ENCODE assay signal across 29 cellular contexts in the genomic region with DNA sequence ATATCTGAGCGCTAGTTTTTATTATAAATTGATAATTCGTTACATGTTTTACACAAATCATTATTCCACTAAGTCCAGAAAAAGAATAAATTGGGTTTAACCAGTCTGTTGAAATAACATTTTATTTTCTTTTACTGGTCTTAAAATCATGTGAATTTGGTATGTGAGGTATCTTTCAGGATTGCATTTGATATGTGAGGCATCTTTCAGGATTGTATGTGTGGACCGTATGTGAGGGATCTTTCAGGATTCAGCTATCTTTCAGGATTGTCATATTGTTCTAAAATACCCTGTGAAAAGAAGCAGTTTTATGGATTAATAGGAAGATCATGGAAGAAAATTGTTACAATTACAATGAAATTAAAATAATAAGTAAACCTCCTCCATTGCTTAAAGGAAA.
"Had no signal": no experiment of that assay in that cellular context is flagged by ENCODE, and none has a peak within 500 bp of the region (broad histone marks: within the 10 kb centered on the region; RNA-seq: fewer than 3 reads in every experiment).

No MANE protein-coding gene starts in this region.

- H3K27me3 Mint-ChIP-seq: activated naive CD8-positive, alpha-beta T cell treated with anti-CD3 and anti-CD28 coated beads, Interleukin-2, amount 10 ng/mL, durations not matched to agents 7 days and 5 days; central memory CD8-positive, alpha-beta T cell; naive B cell had no signal

- H3K4me1 ChIP-seq: breast epithelium, colonic mucosa, parathyroid adenoma, upper lobe of right lung had no signal

- H3K27ac Mint-ChIP-seq: activated naive CD8-positive, alpha-beta T cell treated with anti-CD3 and anti-CD28 coated beads, Interleukin-2, amount 10 ng/mL, durations not matched to agents 7 days and 5 days had no signal

- H3K27ac ChIP-seq: breast epithelium, colonic mucosa, epithelial cell of prostate, parathyroid adenoma, sigmoid colon, suprapubic skin, tibial artery, upper lobe of right lung, VCaP had no signal

- H3K9me3 Mint-ChIP-seq: central memory CD8-positive, alpha-beta T cell; mesothelial cell of epicardium; naive B cell; neural crest cell had no signal

- H3K27me3 ChIP-seq: breast epithelium, colonic mucosa, sigmoid colon, suprapubic skin, tibial artery, upper lobe of right lung had no signal

- H3K9ac ChIP-seq: parathyroid adenoma had no signal

- H3K4me3 ChIP-seq: breast epithelium, colonic mucosa, psoas muscle, sigmoid colon, smooth muscle cell, suprapubic skin, tibial artery, upper lobe of right lung had no signal

- H3K4me3 Mint-ChIP-seq: activated naive CD8-positive, alpha-beta T cell treated with anti-CD3 and anti-CD28 coated beads, Interleukin-2, amount 10 ng/mL, durations not matched to agents 7 days and 5 days; central memory CD8-positive, alpha-beta T cell; mesothelial cell of epicardium; neural crest cell had no signal

- H2AFZ ChIP-seq: parathyroid adenoma had no signal

- H3K36me3 ChIP-seq: breast epithelium, colonic mucosa, sigmoid colon, tibial artery, upper lobe of right lung had no signal

- H3K9me3 ChIP-seq: breast epithelium, colonic mucosa, psoas muscle, sigmoid colon, suprapubic skin, tibial artery, upper lobe of right lung had no signal

- H3K4me2 ChIP-seq: smooth muscle cell had no signal

- H3K79me2 ChIP-seq: parathyroid adenoma had no signal

- DNase-seq: activated CD4-positive, alpha-beta T cell treated with anti-CD3 and anti-CD28 coated beads for 48 hours; activated CD4-positive, alpha-beta T cell treated with anti-CD3 and anti-CD28 coated beads, Interleukin-2, amount 50 U/mL, for 48 hours; activated CD8-positive, alpha-beta memory T cell treated with anti-CD3 and anti-CD28 coated beads for 24 hours; activated effector memory CD4-positive, alpha-beta T cell treated with Interleukin-2 at 50 U/mL for 16 hours; activated naive CD4-positive, alpha-beta T cell treated with Interleukin-2 at 50 U/mL for 16 hours; activated naive CD8-positive, alpha-beta T cell treated with anti-CD3 and anti-CD28 coated beads, Interleukin-2, amount 10 ng/mL, durations not matched to agents 7 days and 5 days; amygdala; colonic mucosa; effector CD8-positive, alpha-beta T cell; left cardiac atrium; left ventricle myocardium superior; naive B cell; nucleus accumbens; psoas muscle; sigmoid colon; stimulated activated naive CD4-positive, alpha-beta T cell; T-helper 1 cell; tibial artery; upper lobe of right lung had no signal

- ATAC-seq: activated CD4-positive, CD25-positive, alpha-beta regulatory T cell treated with anti-CD3 and anti-CD28 coated beads, Interleukin-2, amount 50 U/mL, for 24 hours; left cardiac atrium; upper lobe of right lung had no signal
